In the genomic region with DNA sequence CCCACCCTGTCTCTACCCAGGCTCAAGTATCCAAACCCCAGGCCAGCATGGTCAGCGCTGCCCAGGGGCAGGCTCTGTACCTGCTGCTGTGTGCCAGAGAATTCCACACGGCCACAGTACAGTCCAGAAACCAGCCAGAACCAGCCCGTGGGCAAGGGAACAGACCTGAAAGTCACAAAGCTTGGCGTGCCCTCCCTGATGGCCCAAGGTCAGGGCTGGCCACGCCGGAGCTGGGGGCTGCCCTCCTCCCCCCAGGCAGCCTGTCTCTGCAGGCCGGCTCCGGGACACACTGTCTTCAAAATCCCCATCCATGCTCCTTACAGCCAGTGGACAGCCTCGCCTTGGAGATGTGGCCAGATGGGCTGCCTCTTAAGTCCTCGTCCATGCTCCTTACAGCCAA, we compare ENCODE assay signal across 20 cellular contexts.
A peak's percentile ranks its signal among the peaks of the same experiment; 100 is the strongest.
DNase-seq lines count a peak whose midpoint lies in the region; ATAC-seq and TF ChIP-seq lines count a peak whose summit lies in the region.
"Had no signal": no experiment of that assay in that cellular context is flagged by ENCODE, and none has a peak within 500 bp of the region (broad histone marks: within the 10 kb centered on the region; RNA-seq: fewer than 3 reads in every experiment).

No MANE protein-coding gene starts in this region.

- peaks cover 85% of the 10 kb centered on the region for H3K4me1 Mint-ChIP-seq in GM23338
- H3K4me1 Mint-ChIP-seq in chondrocyte (ENCODE audit: low read depth) = peaks cover 66% of the 10 kb centered on the region
- H3K4me1 Mint-ChIP-seq in type B pancreatic cell (ENCODE audit: unreplicated experiment) = peaks cover 37% of the 10 kb centered on the region
- H3K4me1 Mint-ChIP-seq: activated CD8-positive, alpha-beta memory T cell treated with anti-CD3 and anti-CD28 coated beads, Interleukin-2, amount 10 ng/mL, durations not matched to agents 7 days and 5 days had no signal

- peaks cover 83% of the 10 kb centered on the region for H3K36me3 Mint-ChIP-seq in GM23338 (ENCODE audit: low read depth)
- H3K36me3 Mint-ChIP-seq in chondrocyte (ENCODE audit: low read depth) = peaks cover 5% of the 10 kb centered on the region
- H3K36me3 Mint-ChIP-seq in type B pancreatic cell = peaks cover 26% of the 10 kb centered on the region
- H3K36me3 Mint-ChIP-seq: activated CD8-positive, alpha-beta memory T cell treated with anti-CD3 and anti-CD28 coated beads, Interleukin-2, amount 10 ng/mL, durations not matched to agents 7 days and 5 days had no signal

- ATAC-seq in GM23338 (no peak), gastrocnemius medialis (peak; percentile 2 to 8)
- ATAC-seq: A549; activated CD8-positive, alpha-beta memory T cell treated with anti-CD3 and anti-CD28 coated beads, Interleukin-2, amount 10 ng/mL, durations not matched to agents 7 days and 5 days had no signal

- H3K4me3 ChIP-seq in GM23338 (no peak overlapping the region), gastrocnemius medialis (no peak overlapping the region)
- H3K4me3 ChIP-seq: A549 had no signal

- H3K4me2 ChIP-seq in GM23338 = no peak overlapping the region
- H3K4me2 ChIP-seq: A549 had no signal

- H3K9me3 Mint-ChIP-seq in GM23338 (no peaks in the 10 kb centered on the region), chondrocyte (ENCODE audit: low read depth) (no peaks in the 10 kb centered on the region), type B pancreatic cell (no peaks in the 10 kb centered on the region)
- H3K9me3 Mint-ChIP-seq: activated T-helper 1 cell treated with anti-CD3 and anti-CD28 coated beads, Interleukin-12 subunit alpha, Interleukin-12 subunit beta, Interleukin-2, Interleukin-4 antibody, amounts not matched to agents 30 ng/mL and 10 ng/mL and 1 ng/mL, durations not matched to agents 14 hours and 24 hours and 36 hours; mesothelial cell of epicardium; nephron had no signal

- intact Hi-C loops in gastrocnemius medialis (cut with DNase I; ENCODE audit: low total_unique reads) = no loop called here

- peaks cover 36% of the 10 kb centered on the region for H3K27me3 Mint-ChIP-seq in GM23338 (ENCODE audit: insufficient read depth, low read depth, poor library complexity)
- no peaks in the 10 kb centered on the region for H3K27me3 Mint-ChIP-seq in chondrocyte (ENCODE audit: low read depth)
- no peaks in the 10 kb centered on the region for H3K27me3 Mint-ChIP-seq in type B pancreatic cell
- H3K27me3 Mint-ChIP-seq: activated CD8-positive, alpha-beta memory T cell treated with anti-CD3 and anti-CD28 coated beads, Interleukin-2, amount 10 ng/mL, durations not matched to agents 7 days and 5 days had no signal

- peaks cover 94% of the 10 kb centered on the region for H4K20me1 ChIP-seq in GM23338 (replicated peaks; ENCODE audit: insufficient read depth)

- H2AFZ ChIP-seq in GM23338 = no peak overlapping the region

- no peaks in the 10 kb centered on the region; the same call in 1 of the 2 replicates for H3F3A ChIP-seq in GM23338 (replicated peaks; ENCODE audit: low read depth)

- in situ Hi-C loops in gastrocnemius medialis (cut with MboI; ENCODE audit: low sequenced_read_pairs in 4 of 4) = loop anchor here in 1 of 4 donors (10.0 kb wide), 1 partner anchor 73 kb away; no protein-coding TSS in a partner anchor

- no peaks in the 10 kb centered on the region for H3K9me3 ChIP-seq in gastrocnemius medialis
- H3K9me3 ChIP-seq: A549, BE2C had no signal

- H3K4me1 ChIP-seq in GM23338 (ENCODE audit: insufficient read depth) (peaks cover 11% of the 10 kb centered on the region; the same call in 1 of the 2 replicates), gastrocnemius medialis (peaks cover 81 to 87% of the 10 kb centered on the region in 2 donors)
- H3K4me1 ChIP-seq: BE2C had no signal

- peaks cover 7% of the 10 kb centered on the region for H3K36me3 ChIP-seq in GM23338 (ENCODE audit: insufficient read depth)
- H3K36me3 ChIP-seq in gastrocnemius medialis = no peaks in the 10 kb centered on the region

- H3K4me3 Mint-ChIP-seq in GM23338 = no peak overlapping the region
- H3K4me3 Mint-ChIP-seq in chondrocyte (ENCODE audit: unreplicated experiment) = no peak overlapping the region
- H3K4me3 Mint-ChIP-seq in type B pancreatic cell = no peak overlapping the region
- H3K4me3 Mint-ChIP-seq: activated CD8-positive, alpha-beta memory T cell treated with anti-CD3 and anti-CD28 coated beads, Interleukin-2, amount 10 ng/mL, durations not matched to agents 7 days and 5 days; activated T-helper 1 cell treated with anti-CD3 and anti-CD28 coated beads, Interleukin-12 subunit alpha, Interleukin-12 subunit beta, Interleukin-2, Interleukin-4 antibody, amounts not matched to agents 30 ng/mL and 10 ng/mL and 1 ng/mL, durations not matched to agents 14 hours and 24 hours and 36 hours; mesothelial cell of epicardium; nephron had no signal

- DNase-seq in GM23338 (ENCODE audit: low spot score) (no peak), chondrocyte (ENCODE audit: low spot score) (no peak), gastrocnemius medialis (peak in 1 of 2 donors; percentile 70), type B pancreatic cell (ENCODE audit: extremely low spot score, unreplicated experiment) (no peak), GDM1 (lab: John Stamatoyannopoulos, UW) (no peak), NCI-H510A (lab: John Stamatoyannopoulos, UW) (no peak)
- no peak for DNase-seq in activated naive CD4-positive, alpha-beta T cell treated with anti-CD3 and anti-CD28 coated beads, Interleukin-2, amount 50 U/mL, for 16 hours
- DNase-seq: activated CD4-positive, alpha-beta T cell treated with anti-CD3 and anti-CD28 coated beads for 48 hours; activated CD8-positive, alpha-beta memory T cell treated with anti-CD3 and anti-CD28 coated beads, Interleukin-2, amount 10 ng/mL, durations not matched to agents 7 days and 5 days; BE2C; hypothalamus; NCI-H1417; NCI-H69; SHP77 treated with DMSO at 0.1 percent for 48 hours; stimulated activated CD4-positive, alpha-beta T cell treated with anti-CD3 and anti-CD28 coated beads, Interleukin-4, amount 100 ng/mL, for 24 hours had no signal

- H3K27ac Mint-ChIP-seq in GM23338 (peak overlapping the region; percentile 65; the same call in 1 of the 2 replicates), chondrocyte (ENCODE audit: unreplicated experiment) (peak overlapping the region; percentile 73), type B pancreatic cell (no peak overlapping the region)
- H3K27ac Mint-ChIP-seq: activated CD8-positive, alpha-beta memory T cell treated with anti-CD3 and anti-CD28 coated beads, Interleukin-2, amount 10 ng/mL, durations not matched to agents 7 days and 5 days; activated T-helper 1 cell treated with anti-CD3 and anti-CD28 coated beads, Interleukin-12 subunit alpha, Interleukin-12 subunit beta, Interleukin-2, Interleukin-4 antibody, amounts not matched to agents 30 ng/mL and 10 ng/mL and 1 ng/mL, durations not matched to agents 14 hours and 24 hours and 36 hours; mesothelial cell of epicardium had no signal

- no peaks in the 10 kb centered on the region for H3K9me2 ChIP-seq in GM23338 (ENCODE audit: insufficient read depth)

- H3K27ac ChIP-seq in GM23338 (ENCODE audit: low read depth) (no peak overlapping the region; the same call in 1 of the 2 replicates), layer of hippocampus (ENCODE audit: low read depth, low read length) (peak overlapping the region; percentile 43), gastrocnemius medialis (peak overlapping the region; percentile 86 to 91 (median 89))

- H3K27me3 ChIP-seq in GM23338 (ENCODE audit: insufficient read depth) (no peaks in the 10 kb centered on the region), layer of hippocampus (ENCODE audit: control insufficient read depth, insufficient read depth, low read length) (no peaks in the 10 kb centered on the region), gastrocnemius medialis (no peaks in the 10 kb centered on the region)
- H3K27me3 ChIP-seq: BE2C had no signal

- TF ChIP-seq POLR2A in gastrocnemius medialis (IDR thresholded peaks at IDR 0.05) = no peak

- TF ChIP-seq CTCF in GM23338 (conservative IDR thresholded peaks at IDR 0.05; ENCODE audit: low read depth in 2 of 2) (no peak), chondrocyte (IDR thresholded peaks at IDR 0.05) (no peak), gastrocnemius medialis (IDR thresholded peaks at IDR 0.05 in 4 of 5, conservative IDR thresholded peaks at IDR 0.05 in 1 of 5) (no peak), type B pancreatic cell (conservative IDR thresholded peaks at IDR 0.05) (no peak)

- peaks cover 100% of the 10 kb centered on the region for H3K79me2 ChIP-seq in GM23338 (replicated peaks; ENCODE audit: insufficient read depth)

TF ChIP-seq in GM23338, 12 proteins besides CTCF, POLR2A, EP300 and RAD21 (continues in another document):
- TF ChIP-seq ZNF331 (CRISPR knock-in tag; IDR thresholded peaks at IDR 0.05; ENCODE audit: low read depth) (no peak), CREB1 (CRISPR knock-in tag; IDR thresholded peaks at IDR 0.05; ENCODE audit: low read depth) (no peak), STAT1 (IDR thresholded peaks at IDR 0.05; ENCODE audit: unreplicated experiment) (no peak), POLR2AphosphoS5 (IDR thresholded peaks at IDR 0.05; ENCODE audit: low read depth) (no peak), EZH2phosphoT487 (IDR thresholded peaks at IDR 0.05; ENCODE audit: unreplicated experiment) (no peak)
- TF ChIP-seq, protein P1, sequence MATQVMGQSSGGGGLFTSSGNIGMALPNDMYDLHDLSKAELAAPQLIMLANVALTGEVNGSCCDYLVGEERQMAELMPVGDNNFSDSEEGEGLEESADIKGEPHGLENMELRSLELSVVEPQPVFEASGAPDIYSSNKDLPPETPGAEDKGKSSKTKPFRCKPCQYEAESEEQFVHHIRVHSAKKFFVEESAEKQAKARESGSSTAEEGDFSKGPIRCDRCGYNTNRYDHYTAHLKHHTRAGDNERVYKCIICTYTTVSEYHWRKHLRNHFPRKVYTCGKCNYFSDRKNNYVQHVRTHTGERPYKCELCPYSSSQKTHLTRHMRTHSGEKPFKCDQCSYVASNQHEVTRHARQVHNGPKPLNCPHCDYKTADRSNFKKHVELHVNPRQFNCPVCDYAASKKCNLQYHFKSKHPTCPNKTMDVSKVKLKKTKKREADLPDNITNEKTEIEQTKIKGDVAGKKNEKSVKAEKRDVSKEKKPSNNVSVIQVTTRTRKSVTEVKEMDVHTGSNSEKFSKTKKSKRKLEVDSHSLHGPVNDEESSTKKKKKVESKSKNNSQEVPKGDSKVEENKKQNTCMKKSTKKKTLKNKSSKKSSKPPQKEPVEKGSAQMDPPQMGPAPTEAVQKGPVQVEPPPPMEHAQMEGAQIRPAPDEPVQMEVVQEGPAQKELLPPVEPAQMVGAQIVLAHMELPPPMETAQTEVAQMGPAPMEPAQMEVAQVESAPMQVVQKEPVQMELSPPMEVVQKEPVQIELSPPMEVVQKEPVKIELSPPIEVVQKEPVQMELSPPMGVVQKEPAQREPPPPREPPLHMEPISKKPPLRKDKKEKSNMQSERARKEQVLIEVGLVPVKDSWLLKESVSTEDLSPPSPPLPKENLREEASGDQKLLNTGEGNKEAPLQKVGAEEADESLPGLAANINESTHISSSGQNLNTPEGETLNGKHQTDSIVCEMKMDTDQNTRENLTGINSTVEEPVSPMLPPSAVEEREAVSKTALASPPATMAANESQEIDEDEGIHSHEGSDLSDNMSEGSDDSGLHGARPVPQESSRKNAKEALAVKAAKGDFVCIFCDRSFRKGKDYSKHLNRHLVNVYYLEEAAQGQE (IDR thresholded peaks at IDR 0.05; ENCODE audit: unreplicated experiment) = no peak
